17 cellular contexts compared by ENCODE assay signal in genomic region chr18:32801236-32801635, GRCh38. TPM values are rescaled to one million over a fixed set of nuclear protein-coding genes. Genes with fewer than 3 reads are reported as not detected.
DNase-seq lines count a peak whose midpoint lies in the region; ATAC-seq and TF ChIP-seq lines count a peak whose summit lies in the region.
"Had no signal": no experiment of that assay in that cellular context is flagged by ENCODE, and none has a peak within 500 bp of the region (broad histone marks: within the 10 kb centered on the region; RNA-seq: fewer than 3 reads in every experiment).

No MANE protein-coding gene starts in this region.

- no peaks in the 10 kb centered on the region for H3K4me1 Mint-ChIP-seq in MCF 10A (ENCODE audit: insufficient read depth, unreplicated experiment)
- H3K4me1 Mint-ChIP-seq: CD4-positive, CD25-positive, alpha-beta regulatory T cell had no signal

- H3K27me3 Mint-ChIP-seq in MCF 10A (ENCODE audit: insufficient read depth, unreplicated experiment): peaks cover 70% of the 10 kb centered on the region
- H3K27me3 Mint-ChIP-seq: CD4-positive, CD25-positive, alpha-beta regulatory T cell had no signal

- CTCF ChIA-PET in MCF 10A (lab: Yijun Ruan, JAX): interaction anchor here (0.7 to 0.9 kb wide), 2 partner anchors 9 to 17 kb away, joined by 3 to 4 read pairs; no protein-coding TSS in a partner anchor

- no peak for TF ChIP-seq CTCF in MCF 10A (IDR thresholded peaks at IDR 0.05; ENCODE audit: unreplicated experiment)

- no peak overlapping the region for H3K4me3 Mint-ChIP-seq in MCF 10A (ENCODE audit: unreplicated experiment)
- H3K4me3 Mint-ChIP-seq: CD4-positive, CD25-positive, alpha-beta regulatory T cell had no signal

- H3K27me3 ChIP-seq in BLaER1: no peaks in the 10 kb centered on the region
- H3K27me3 ChIP-seq: SJSA1 had no signal

- H3K27ac ChIP-seq in BLaER1: no peak overlapping the region
- H3K27ac ChIP-seq: A549, SJSA1 had no signal

- peaks cover 11% of the 10 kb centered on the region for H3K9me3 Mint-ChIP-seq in MCF 10A (ENCODE audit: unreplicated experiment)

- H3K4me1 ChIP-seq in BLaER1: peaks cover 46% of the 10 kb centered on the region
- H3K4me1 ChIP-seq: A549, SJSA1 had no signal

- no TSS peak for BruUV-seq in MCF 10A (replicated peaks; lab: Mats Ljungman, UMichigan)

- DNase-seq in NCI-H69 (lab: John Stamatoyannopoulos, UW) (peak; percentile 41), kidney glomerular epithelial cell (lab: John Stamatoyannopoulos, UW) (peak; percentile 45), renal cortical epithelial cell (ENCODE audit: low read depth) (peak; percentile 81), MCF 10A (ENCODE audit: unreplicated experiment) (no peak)
- DNase-seq: CD4-positive, CD25-positive, alpha-beta regulatory T cell; H7; NCI-H187; NCI-H345; NCI-H526 treated with DMSO at 0.1 percent for 48 hours; NK-92 treated with Interleukin-12 subunit alpha and Interleukin-12 subunit beta, amount 100 ng/mL, for 24 hours; PC-3 had no signal

- no peak overlapping the region for H3K27ac Mint-ChIP-seq in MCF 10A (ENCODE audit: low read depth, unreplicated experiment)
- H3K27ac Mint-ChIP-seq: CD4-positive, CD25-positive, alpha-beta regulatory T cell had no signal

- H3K36me3 ChIP-seq in BLaER1: no peaks in the 10 kb centered on the region
- H3K36me3 ChIP-seq: SJSA1 had no signal

- H3K4me3 ChIP-seq in BLaER1: no peak overlapping the region
- H3K4me3 ChIP-seq: A549, SJSA1 had no signal

- no peaks in the 10 kb centered on the region for H4K20me1 ChIP-seq in BLaER1

- peaks cover 26% of the 10 kb centered on the region for H3K9me3 ChIP-seq in BLaER1
- H3K9me3 ChIP-seq: A549, SJSA1 had no signal

- intact Hi-C loops in MCF 10A (cut with micrococcal nuclease): no loop called here

- H3K4me2 ChIP-seq in BLaER1: peak overlapping the region; percentile 45
- H3K4me2 ChIP-seq: A549 had no signal

- POLR2A ChIA-PET in MCF 10A (lab: Yijun Ruan, JAX): no interaction called here

- H3K9ac ChIP-seq in BLaER1: no peak overlapping the region

- H3K36me3 Mint-ChIP-seq in MCF 10A (ENCODE audit: insufficient read depth, unreplicated experiment): no peaks in the 10 kb centered on the region
- H3K36me3 Mint-ChIP-seq: CD4-positive, CD25-positive, alpha-beta regulatory T cell had no signal

- ATAC-seq in HG02798 (IDR thresholded peaks at IDR 0.05; ENCODE audit: poor library complexity, unreplicated experiment) (no peak), GM18858 (IDR thresholded peaks at IDR 0.05; ENCODE audit: unreplicated experiment) (no peak)
- ATAC-seq: A549, PC-3 had no signal

RNA-seq across cellular contexts. Expression of gene KLHL14, which starts 28.4 kb away (rescaled TPM):
- 0.87 and 10.8 TPM in 2 replicates for total RNA-seq in renal cortical epithelial cell
- total RNA-seq in MCF 10A (2022): not detected in 2 replicates
- total RNA-seq: CD4-positive, CD25-positive, alpha-beta regulatory T cell; LHCN-M2; PC-3; SJSA1 had no signal
